1 cellular context compared by ENCODE assay signal in genomic region chr12:122526683-122527477, GRCh38.
TF ChIP-seq lines count a peak whose summit lies in the region.

Gene KNTC1 (plus strand): TSS chr12:122527249. CDS start chr12:122530064, 2,815 bp downstream.
Gene RSRC2 (minus strand): TSS chr12:122526936. CDS start chr12:122526853, 83 bp downstream.

TF ChIP-seq in HepG2, 621 proteins besides CTCF, POLR2A, EP300 and RAD21 (continued from another document and continues in another):
- TF ChIP-seq NCOA1 (CRISPR knock-in tag; IDR thresholded peaks at IDR 0.05) (no peak), ZNF513 (CRISPR knock-in tag; conservative IDR thresholded peaks at IDR 0.05) (no peak), PRMT3 (CRISPR knock-in tag; IDR thresholded peaks at IDR 0.05; ENCODE audit: borderline replicate concordance, low read depth) (peak; percentile 59; the same call in 1 of the 2 replicates), TBX2 (CRISPR knock-in tag; IDR thresholded peaks at IDR 0.05; ENCODE audit: borderline replicate concordance) (0 out of 2 replicates have a peak, but pooled peaks have one; percentile 35), JARID2 (CRISPR knock-in tag; IDR thresholded peaks at IDR 0.05; ENCODE audit: insufficient replicate concordance) (no peak), PAF1 (CRISPR knock-in tag; IDR thresholded peaks at IDR 0.05) (no peak), SOX13 (IDR thresholded peaks at IDR 0.05) (no peak), SOX13 (CRISPR knock-in tag; conservative IDR thresholded peaks at IDR 0.05 in 1 of 2, IDR thresholded peaks at IDR 0.05 in 1 of 2) (0 out of 4 replicates have a peak, but pooled peaks of 1 of the 2 experiments have one; percentile 24), ZNF446 (CRISPR knock-in tag; IDR thresholded peaks at IDR 0.05) (no peak), RORA (CRISPR knock-in tag; IDR thresholded peaks at IDR 0.05) (0 out of 2 replicates have a peak, but pooled peaks have one; percentile 49), ZNF350 (CRISPR knock-in tag; IDR thresholded peaks at IDR 0.05; ENCODE audit: borderline replicate concordance, low read depth) (peak; percentile 82; the same call in 1 of the 2 replicates), ZNF281 (CRISPR knock-in tag; IDR thresholded peaks at IDR 0.05; ENCODE audit: borderline replicate concordance) (peak; percentile 82), ISX (CRISPR knock-in tag; conservative IDR thresholded peaks at IDR 0.05) (no peak), ZNF609 (CRISPR knock-in tag; IDR thresholded peaks at IDR 0.05; ENCODE audit: borderline replicate concordance) (0 out of 2 replicates have a peak, but pooled peaks have one; percentile 21), ZNF558 (CRISPR knock-in tag; IDR thresholded peaks at IDR 0.05; ENCODE audit: borderline replicate concordance) (0 out of 2 replicates have a peak, but pooled peaks have one; percentile 20), KDM5B (CRISPR knock-in tag; IDR thresholded peaks at IDR 0.05; ENCODE audit: borderline replicate concordance) (peak; percentile 45; the same call in 1 of the 2 replicates), ZNF772 (CRISPR knock-in tag; IDR thresholded peaks at IDR 0.05) (no peak; the same call in 1 of the 2 replicates), TIGD3 (CRISPR knock-in tag; IDR thresholded peaks at IDR 0.05; ENCODE audit: borderline replicate concordance) (0 out of 2 replicates have a peak, but pooled peaks have one; percentile 59), ZNF337 (CRISPR knock-in tag; IDR thresholded peaks at IDR 0.05; ENCODE audit: borderline replicate concordance, low read depth) (no peak), ZNF496 (CRISPR knock-in tag; IDR thresholded peaks at IDR 0.05; ENCODE audit: insufficient replicate concordance) (no peak), SMARCE1 (IDR thresholded peaks at IDR 0.05; ENCODE audit: borderline replicate concordance) (no peak), TP53 (CRISPR knock-in tag; conservative IDR thresholded peaks at IDR 0.05) (no peak), SRSF9 (IDR thresholded peaks at IDR 0.05; ENCODE audit: borderline replicate concordance, insufficient read depth, low read depth, low read length, poor library complexity, severe bottlenecking) (no peak), RNF2 (conservative IDR thresholded peaks at IDR 0.05; ENCODE audit: low read depth) (peak; percentile 80; the same call in 1 of the 2 replicates), ZNF382 (CRISPR knock-in tag; IDR thresholded peaks at IDR 0.05; ENCODE audit: borderline replicate concordance) (no peak), SUZ12 (IDR thresholded peaks at IDR 0.05; ENCODE audit: low read depth, low read length) (0 out of 2 replicates have a peak, but pooled peaks have one; percentile 19), ZNF383 (CRISPR knock-in tag; IDR thresholded peaks at IDR 0.05; ENCODE audit: borderline replicate concordance) (0 out of 2 replicates have a peak, but pooled peaks have one; percentile 48), ZFP1 (CRISPR knock-in tag; IDR thresholded peaks at IDR 0.05) (peak; percentile 65; the same call in 1 of the 2 replicates), ZZZ3 (CRISPR knock-in tag; IDR thresholded peaks at IDR 0.05; ENCODE audit: borderline replicate concordance) (no peak; the same call in 1 of the 2 replicates), ZSCAN9 (CRISPR knock-in tag; IDR thresholded peaks at IDR 0.05; ENCODE audit: borderline replicate concordance) (peak; percentile 38; the same call in 1 of the 2 replicates), HNRNPH1 (optimal IDR thresholded peaks at IDR 0.05; ENCODE audit: low read depth, low read length) (no peak), PITX1 (CRISPR knock-in tag; IDR thresholded peaks at IDR 0.05) (peak; percentile 87; the same call in 1 of the 2 replicates), ZNF367 (CRISPR knock-in tag; IDR thresholded peaks at IDR 0.05; ENCODE audit: borderline replicate concordance) (no peak), BCL3 (CRISPR knock-in tag; IDR thresholded peaks at IDR 0.05) (no peak), ZNF629 (CRISPR knock-in tag; conservative IDR thresholded peaks at IDR 0.05) (0 out of 2 replicates have a peak, but pooled peaks have one; percentile 9), TFDP1 (CRISPR knock-in tag; IDR thresholded peaks at IDR 0.05; ENCODE audit: borderline replicate concordance) (peak; percentile 99), SAFB2 (CRISPR knock-in tag; IDR thresholded peaks at IDR 0.05; ENCODE audit: borderline replicate concordance, low read depth) (no peak; the same call in 1 of the 2 replicates), CEBPG (CRISPR knock-in tag; IDR thresholded peaks at IDR 0.05) (peak; percentile 69), KDM4B (CRISPR knock-in tag; IDR thresholded peaks at IDR 0.05) (peak; percentile 33; the same call in 1 of the 2 replicates), PAWR (CRISPR knock-in tag; IDR thresholded peaks at IDR 0.05; ENCODE audit: borderline replicate concordance) (no peak), UBTF (CRISPR knock-in tag; IDR thresholded peaks at IDR 0.05) (peak; percentile 51), KLF15 (CRISPR knock-in tag; IDR thresholded peaks at IDR 0.05; ENCODE audit: borderline replicate concordance) (peak; percentile 43; the same call in 1 of the 2 replicates)
